ENCODE assay signal across 23 cellular contexts in the genomic region with DNA sequence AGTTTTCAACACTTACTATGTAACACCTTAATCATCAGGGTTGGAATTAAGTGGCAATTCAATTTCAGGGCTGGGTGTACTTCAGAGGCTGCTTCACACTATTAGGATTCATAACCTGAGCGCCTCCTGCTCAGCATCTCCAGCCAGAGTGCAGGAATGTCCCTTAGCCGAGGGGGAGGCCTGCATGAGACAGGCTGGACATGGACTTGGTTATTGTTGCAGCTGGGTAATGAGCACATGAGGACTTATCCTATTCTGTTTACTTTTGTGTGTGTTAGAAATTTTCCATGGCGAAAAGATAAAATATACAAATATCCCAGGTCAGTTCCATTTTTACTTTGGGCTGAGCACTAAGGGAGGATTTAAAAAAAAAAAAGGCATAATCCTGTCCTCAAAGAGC. TPM values are rescaled to one million over a fixed set of nuclear protein-coding genes. Genes with fewer than 3 reads are reported as not detected.
DNase-seq lines count a peak whose midpoint lies in the region; ATAC-seq, FAIRE-seq and TF ChIP-seq lines count a peak whose summit lies in the region.
"Had no signal": no experiment of that assay in that cellular context is flagged by ENCODE, and none has a peak within 500 bp of the region (broad histone marks: within the 10 kb centered on the region; RNA-seq: fewer than 3 reads in every experiment).

No MANE protein-coding gene starts in this region.

- H3K27me3 ChIP-seq in right lobe of liver (no peaks in the 10 kb centered on the region), pancreas (no peaks in the 10 kb centered on the region)

- H3K9me3 ChIP-seq in OCI-LY7 (ENCODE audit: low read length) (no peaks in the 10 kb centered on the region), right lobe of liver (no peaks in the 10 kb centered on the region), pancreas (no peaks in the 10 kb centered on the region)
- H3K9me3 ChIP-seq: A549 had no signal

- no peak overlapping the region for H3K4me2 ChIP-seq in OCI-LY7 (ENCODE audit: low read length)
- H3K4me2 ChIP-seq: A549, GM23338 had no signal

- POLR2A ChIA-PET in OCI-LY7 (lab: Charles Lee) = no interaction called here

- H3K27ac ChIP-seq in OCI-LY7 (ENCODE audit: low read depth, low read length, poor library complexity, severe bottlenecking) (no peak overlapping the region), right lobe of liver (peak overlapping the region in 2 of 3 donors; percentile 42 to 69), pancreas (no peak overlapping the region)
- H3K27ac ChIP-seq: A549 had no signal

- TF ChIP-seq POLR2A in right lobe of liver (IDR thresholded peaks at IDR 0.05) = no peak

- H3K79me2 ChIP-seq in OCI-LY7 (ENCODE audit: insufficient read depth, low read depth, low read length) = peaks cover 12% of the 10 kb centered on the region; the same call in 1 of the 2 replicates

- BruUV-seq in OCI-LY7 (replicated peaks; lab: Mats Ljungman, UMichigan) = TSS peak; percentile 1

- 39% methylated on average over 3 of the region's 3 CpGs for WGBS in right lobe of liver (ENCODE audit: insufficient coverage, low coverage, low lambda C conversion rate, missing lambda C conversion rate)
- WGBS in pancreas, 2 donors = 60 to 62% methylated on average over 3 of the region's 3 CpGs

- no peaks in the 10 kb centered on the region for H3K9me2 ChIP-seq in OCI-LY7 (ENCODE audit: insufficient read depth, low read length)

- no peaks in the 10 kb centered on the region for H4K20me1 ChIP-seq in OCI-LY7 (ENCODE audit: insufficient read depth, low read length)

- no peaks in the 10 kb centered on the region for H3K4me1 ChIP-seq in OCI-LY7 (ENCODE audit: insufficient read depth, low read length, poor library complexity, severe bottlenecking)
- peaks cover 0 to 17% (median 6%) of the 10 kb centered on the region in 4 donors for H3K4me1 ChIP-seq in right lobe of liver
- peaks cover 0 to 2% (median 0%) of the 10 kb centered on the region in 3 donors for H3K4me1 ChIP-seq in pancreas
- H3K4me1 ChIP-seq: A549 had no signal

- TF ChIP-seq CTCF in OCI-LY7 (conservative IDR thresholded peaks at IDR 0.05; ENCODE audit: low read length) = no peak
- no peak for TF ChIP-seq CTCF in right lobe of liver (IDR thresholded peaks at IDR 0.05)
- TF ChIP-seq CTCF in pancreas (IDR thresholded peaks at IDR 0.05) = no peak

- CTCF ChIA-PET in OCI-LY7 (lab: Charles Lee; ENCODE audit: unreplicated experiment) = no interaction called here

- H3K36me3 ChIP-seq in OCI-LY7 (ENCODE audit: insufficient read depth, low read length) (peaks cover 98% of the 10 kb centered on the region), right lobe of liver (peaks cover 29 to 89% (median 55%) of the 10 kb centered on the region in 4 donors), pancreas (peaks cover 4 to 90% (median 57%) of the 10 kb centered on the region in 3 donors)

- H2AFZ ChIP-seq in OCI-LY7 (ENCODE audit: low read length) = no peak overlapping the region
- H2AFZ ChIP-seq: GM23338 had no signal

- intact Hi-C loops in OCI-LY7 (cut with micrococcal nuclease; ENCODE audit: unreplicated experiment) (no loop called here), right lobe of liver (cut with DNase I) (loop anchor here in 1 of 2 donors (10.0 kb wide), 1 partner anchor 57 kb away; a partner anchor contains a TSS), pancreas (cut with DNase I) (no loop called here)

- no peak for FAIRE-seq in pancreas (lab: Jason Lieb, UNC)
- FAIRE-seq: A549, GM12891, GM18507 had no signal

- DNase-seq in OCI-LY7 (ENCODE audit: low spot score) (no peak), left lobe of liver (ENCODE audit: low spot score) (no peak), right lobe of liver (no peak), pancreas (no peak), SIG-M5 treated with dmso at 0.1 percent for 504 hours (lab: John Stamatoyannopoulos, UW; ENCODE audit: unreplicated experiment) (no peak), NCI-H69 (lab: John Stamatoyannopoulos, UW) (no peak)
- DNase-seq: 8988T; ACHN; AML-193; C1 segment of cervical spinal cord; Calu3; CD4-positive, alpha-beta memory T cell; COR-L47; DMS53; DMS79 treated with DMSO at 0.1 percent for 48 hours; GF-D8; H9 had no signal

- H3K4me3 ChIP-seq in OCI-LY7 (ENCODE audit: low read depth, low read length, poor library complexity, severe bottlenecking) (no peak overlapping the region), right lobe of liver (no peak overlapping the region), pancreas (no peak overlapping the region)
- H3K4me3 ChIP-seq: A549, GM23338 had no signal

- ATAC-seq in left lobe of liver = peak; percentile 45
- peak; percentile 24 to 58 (median 44) for ATAC-seq in right lobe of liver
- peak; percentile 45 to 71 (median 46) for ATAC-seq in pancreas
- ATAC-seq in HG03460 (IDR thresholded peaks at IDR 0.05; ENCODE audit: unreplicated experiment) = no peak
- ATAC-seq: A549, GM23338, HCT116 had no signal

RNA-seq across cellular contexts. Expression of a gene that starts 10.4 kb away (rescaled TPM):
- 39.1 and 41.1 TPM in 2 replicates for total RNA-seq in OCI-LY7 (2014; rRNA removed; shearing (Covaris generic))
- total RNA-seq in OCI-LY7 (2022) (44.5 and 53.9 TPM in 2 replicates), left lobe of liver (22.9 TPM), right lobe of liver (10 to 100 TPM; 18.6 to 47.8 (median 39.0) TPM), pancreas (10 to 100 TPM; 19.2 to 40.3 (median 29.4) TPM)
- polyA plus RNA-seq in pancreas = 10 to 100 TPM; 19.6 to 23.9 TPM

RNA-seq across cellular contexts. Expression of a gene that starts 10.6 kb away (rescaled TPM):
- 8.5 and 11.7 TPM in 2 replicates for total RNA-seq in OCI-LY7 (2014; rRNA removed; shearing (Covaris generic))
- total RNA-seq in OCI-LY7 (2022) (16.5 and 18.1 TPM in 2 replicates), left lobe of liver (7.5 TPM), right lobe of liver (1 to 10 TPM; 5.0 to 9.4 (median 6.9) TPM), pancreas (1 to 10 TPM; 2.7 to 6.1 (median 4.4) TPM)
- 1 to 10 TPM; 3.8 to 9.3 TPM for polyA plus RNA-seq in pancreas

Comparison
In these comparisons a context has a peak if more than half of its experiments do, and no peak if none do; other contexts are left out.
1. H3K27ac ChIP-seq: peak in right lobe of liver (2 of 3); none in OCI-LY7 (single experiment) and pancreas (0 of 4).